Comparison of ENCODE assay signal across 32 cellular contexts in the genomic region with DNA sequence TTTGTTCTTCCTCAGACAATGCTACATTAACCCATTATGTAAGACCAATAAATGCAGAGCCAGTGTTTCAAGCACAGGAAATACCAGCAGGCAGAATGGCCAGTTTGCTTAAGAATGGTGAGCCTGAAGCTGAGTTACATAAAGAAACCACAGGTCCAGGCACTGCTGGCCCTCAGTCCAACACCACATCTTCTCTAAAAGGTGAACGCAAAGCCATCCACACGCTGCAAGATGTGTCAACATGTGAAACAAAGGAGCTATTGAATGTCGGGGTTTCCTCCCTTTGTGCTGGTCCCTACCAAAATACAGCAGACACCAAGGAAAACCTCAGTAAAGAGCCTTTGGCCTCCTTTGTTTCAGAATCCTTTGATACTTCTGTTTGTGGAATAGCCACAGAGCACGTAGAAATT.
"Had no signal": no experiment of that assay in that cellular context is flagged by ENCODE, and none has a peak within 500 bp of the region (broad histone marks: within the 10 kb centered on the region; RNA-seq: fewer than 3 reads in every experiment).

No MANE protein-coding gene starts in this region.

- H3K27me3 ChIP-seq: adrenal gland, body of pancreas, colonic mucosa, dorsolateral prefrontal cortex, foreskin keratinocyte, heart right ventricle, neutrophil, pancreas, sigmoid colon had no signal

- H3K9me3 ChIP-seq: adrenal gland, body of pancreas, colonic mucosa, heart right ventricle, neutrophil, pancreas, prostate gland, sigmoid colon had no signal

- H3K36me3 ChIP-seq: prostate gland had no signal

- H3K4me3 Mint-ChIP-seq: activated B cell treated with CpG ODN at 0.5 μM for 24 hours; activated naive CD4-positive, alpha-beta T cell treated with anti-CD3 and anti-CD28 coated beads for 36 hours; activated naive CD8-positive, alpha-beta T cell treated with anti-CD3 and anti-CD28 coated beads for 36 hours; activated T-helper 1 cell treated with anti-CD3 and anti-CD28 coated beads, Interleukin-12 subunit alpha, Interleukin-12 subunit beta, Interleukin-2, Interleukin-4 antibody, amounts not matched to agents 30 ng/mL and 10 ng/mL and 1 ng/mL, durations not matched to agents 14 hours and 24 hours and 36 hours; naive thymus-derived CD4-positive, alpha-beta T cell; stimulated activated effector memory CD8-positive, alpha-beta T cell treated with anti-CD3 and anti-CD28 coated beads, Interleukin-12 subunit alpha, Interleukin-12 subunit beta, amount 100 ng/mL, for 72 hours; stimulated activated naive CD8-positive, alpha-beta T cell treated with anti-CD3 and anti-CD28 coated beads, Interleukin-15, amount 100 ng/mL, for 72 hours; type B pancreatic cell had no signal

- H3K4me1 Mint-ChIP-seq: activated B cell treated with CpG ODN at 0.5 μM for 24 hours had no signal

- H3K27me3 Mint-ChIP-seq: activated B cell treated with CpG ODN at 0.5 μM for 24 hours; activated naive CD8-positive, alpha-beta T cell treated with anti-CD3 and anti-CD28 coated beads for 36 hours; naive thymus-derived CD4-positive, alpha-beta T cell; stimulated activated naive CD8-positive, alpha-beta T cell treated with anti-CD3 and anti-CD28 coated beads, Interleukin-15, amount 100 ng/mL, for 72 hours; type B pancreatic cell had no signal

- H3K27ac Mint-ChIP-seq: activated B cell treated with CpG ODN at 0.5 μM for 24 hours; activated naive CD4-positive, alpha-beta T cell treated with anti-CD3 and anti-CD28 coated beads for 36 hours; activated naive CD8-positive, alpha-beta T cell treated with anti-CD3 and anti-CD28 coated beads for 36 hours; activated T-helper 1 cell treated with anti-CD3 and anti-CD28 coated beads, Interleukin-12 subunit alpha, Interleukin-12 subunit beta, Interleukin-2, Interleukin-4 antibody, amounts not matched to agents 30 ng/mL and 10 ng/mL and 1 ng/mL, durations not matched to agents 14 hours and 24 hours and 36 hours; type B pancreatic cell had no signal

- H3K27ac ChIP-seq: adrenal gland, body of pancreas, colonic mucosa, dorsolateral prefrontal cortex, foreskin keratinocyte, heart right ventricle, neutrophil, pancreas, prostate gland, sigmoid colon had no signal

- ATAC-seq: body of pancreas; esophagus mucosa; foreskin keratinocyte; heart right ventricle; naive thymus-derived CD4-positive, alpha-beta T cell; pancreas; stimulated activated effector memory CD8-positive, alpha-beta T cell treated with anti-CD3 and anti-CD28 coated beads, Interleukin-12 subunit alpha, Interleukin-12 subunit beta, amount 100 ng/mL, for 72 hours; stimulated activated naive CD8-positive, alpha-beta T cell treated with anti-CD3 and anti-CD28 coated beads, Interleukin-15, amount 100 ng/mL, for 72 hours had no signal

- FAIRE-seq: pancreas, small intestine had no signal

- H3K9me3 Mint-ChIP-seq: activated B cell treated with CpG ODN at 0.5 μM for 24 hours; activated naive CD4-positive, alpha-beta T cell treated with anti-CD3 and anti-CD28 coated beads for 36 hours; activated T-helper 1 cell treated with anti-CD3 and anti-CD28 coated beads, Interleukin-12 subunit alpha, Interleukin-12 subunit beta, Interleukin-2, Interleukin-4 antibody, amounts not matched to agents 30 ng/mL and 10 ng/mL and 1 ng/mL, durations not matched to agents 14 hours and 24 hours and 36 hours; naive thymus-derived CD4-positive, alpha-beta T cell; stimulated activated effector memory CD8-positive, alpha-beta T cell treated with anti-CD3 and anti-CD28 coated beads, Interleukin-12 subunit alpha, Interleukin-12 subunit beta, amount 100 ng/mL, for 72 hours; stimulated activated naive CD8-positive, alpha-beta T cell treated with anti-CD3 and anti-CD28 coated beads, Interleukin-15, amount 100 ng/mL, for 72 hours; type B pancreatic cell had no signal

- DNase-seq: activated B cell treated with CpG ODN at 0.5 μM for 24 hours; activated CD4-positive, alpha-beta T cell treated with anti-CD3 and anti-CD28 coated beads, Interleukin-2, amount 50 U/mL, for 1 hour; activated effector memory CD4-positive, alpha-beta T cell treated with anti-CD3 and anti-CD28 coated beads, Interleukin-2, amount 50 U/mL, for 16 hours; activated naive CD4-positive, alpha-beta T cell treated with anti-CD3 and anti-CD28 coated beads for 36 hours; activated naive CD8-positive, alpha-beta T cell treated with anti-CD3 and anti-CD28 coated beads for 36 hours; activated T-cell treated with anti-CD3 and anti-CD28 coated beads for 4 hours; adrenal gland; aorta; body of pancreas; cerebellar nuclear complex; colonic mucosa; dorsolateral prefrontal cortex; effector memory CD4-positive, alpha-beta T cell; foreskin keratinocyte; heart right ventricle; midbrain; naive thymus-derived CD4-positive, alpha-beta T cell; pancreas; retina; sigmoid colon; small intestine; stimulated activated CD4-positive, alpha-beta T cell treated with anti-CD3 and anti-CD28 coated beads, Interleukin-4, amount 100 ng/mL, for 24 hours; stimulated activated naive CD8-positive, alpha-beta T cell treated with anti-CD3 and anti-CD28 coated beads, Interleukin-15, amount 100 ng/mL, for 72 hours; substantia nigra; SW 1271; T-helper 2 cell had no signal

- H3K4me3 ChIP-seq: adrenal gland, body of pancreas, colonic mucosa, dorsolateral prefrontal cortex, heart right ventricle, pancreas, prostate gland, sigmoid colon had no signal

- H3K4me1 ChIP-seq: adrenal gland, body of pancreas, foreskin keratinocyte, pancreas, sigmoid colon had no signal
